In the genomic region with DNA sequence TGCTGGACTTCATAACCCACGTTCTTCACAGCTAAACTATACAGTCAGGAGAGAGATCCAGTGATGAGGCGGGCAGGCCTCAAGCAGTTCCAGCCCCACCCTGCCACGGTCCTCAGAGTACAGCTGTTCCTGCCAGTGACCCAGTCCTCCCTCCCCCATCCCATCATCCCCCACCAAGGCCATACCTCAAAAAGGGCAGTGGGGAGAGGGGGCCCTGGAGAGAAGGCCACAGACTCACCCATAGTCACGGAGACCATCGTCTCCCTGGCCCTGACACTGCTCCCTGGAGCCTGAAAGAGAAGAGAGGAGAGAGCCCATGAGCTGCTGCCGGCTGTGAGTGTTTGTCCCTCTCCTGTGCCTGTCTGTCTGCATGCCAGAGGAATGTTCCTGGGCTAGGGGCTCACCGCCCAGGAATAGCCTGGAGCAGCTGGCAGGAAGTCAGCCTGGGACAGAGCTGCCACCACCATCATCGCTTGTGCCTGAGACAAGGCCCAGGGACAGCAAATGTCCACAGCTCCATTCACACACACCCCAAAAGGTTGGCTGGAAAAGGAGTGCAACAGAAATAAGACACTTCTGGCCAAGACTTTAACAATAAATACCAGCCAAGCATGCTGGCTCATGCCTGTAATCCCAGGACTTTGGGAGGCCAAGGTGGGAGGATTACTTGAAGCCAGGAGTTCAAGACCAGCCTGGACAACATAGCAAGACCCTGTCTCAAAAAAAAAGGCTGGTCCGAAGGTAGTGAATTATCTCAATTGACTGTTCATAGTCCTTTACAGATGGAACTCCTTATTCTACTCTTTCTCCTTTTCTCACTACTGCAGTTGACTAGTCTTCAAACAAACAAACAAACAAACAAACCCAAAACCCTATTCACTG, we compare ENCODE assay signal across 1 cellular context.
TF ChIP-seq lines count a peak whose summit lies in the region.

No MANE protein-coding gene starts in this region.

TF ChIP-seq in SK-N-SH treated with all-trans-retinoic acid at 6 μM for 48 hours, 23 proteins besides CTCF, POLR2A, EP300 and RAD21 (continued from another document):
- TF ChIP-seq, protein P1, sequence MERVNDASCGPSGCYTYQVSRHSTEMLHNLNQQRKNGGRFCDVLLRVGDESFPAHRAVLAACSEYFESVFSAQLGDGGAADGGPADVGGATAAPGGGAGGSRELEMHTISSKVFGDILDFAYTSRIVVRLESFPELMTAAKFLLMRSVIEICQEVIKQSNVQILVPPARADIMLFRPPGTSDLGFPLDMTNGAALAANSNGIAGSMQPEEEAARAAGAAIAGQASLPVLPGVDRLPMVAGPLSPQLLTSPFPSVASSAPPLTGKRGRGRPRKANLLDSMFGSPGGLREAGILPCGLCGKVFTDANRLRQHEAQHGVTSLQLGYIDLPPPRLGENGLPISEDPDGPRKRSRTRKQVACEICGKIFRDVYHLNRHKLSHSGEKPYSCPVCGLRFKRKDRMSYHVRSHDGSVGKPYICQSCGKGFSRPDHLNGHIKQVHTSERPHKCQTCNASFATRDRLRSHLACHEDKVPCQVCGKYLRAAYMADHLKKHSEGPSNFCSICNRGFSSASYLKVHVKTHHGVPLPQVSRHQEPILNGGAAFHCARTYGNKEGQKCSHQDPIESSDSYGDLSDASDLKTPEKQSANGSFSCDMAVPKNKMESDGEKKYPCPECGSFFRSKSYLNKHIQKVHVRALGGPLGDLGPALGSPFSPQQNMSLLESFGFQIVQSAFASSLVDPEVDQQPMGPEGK (CRISPR knock-in tag; IDR thresholded peaks at IDR 0.05; ENCODE audit: borderline replicate concordance) = no peak
- TF ChIP-seq ZNF565 (CRISPR knock-in tag; conservative IDR thresholded peaks at IDR 0.05; ENCODE audit: low read depth) = no peak
- TF ChIP-seq OSR1 (CRISPR knock-in tag; IDR thresholded peaks at IDR 0.05) = no peak
- TF ChIP-seq BACH2 (CRISPR knock-in tag; IDR thresholded peaks at IDR 0.05; ENCODE audit: borderline replicate concordance) = no peak
- no peak for TF ChIP-seq TCF4 (CRISPR knock-in tag; IDR thresholded peaks at IDR 0.05; ENCODE audit: borderline replicate concordance)
- no peak for TF ChIP-seq ISL1 (CRISPR knock-in tag; IDR thresholded peaks at IDR 0.05)
- no peak for TF ChIP-seq GLIS3 (CRISPR knock-in tag; IDR thresholded peaks at IDR 0.05)
